19 cellular contexts compared by ENCODE assay signal in genomic region chr10:30974773-30975386, GRCh38. TPM values are rescaled to one million over a fixed set of nuclear protein-coding genes. Genes with fewer than 3 reads are reported as not detected.
A peak's percentile ranks its signal among the peaks of the same experiment; 100 is the strongest.
DNase-seq lines count a peak whose midpoint lies in the region; ATAC-seq and TF ChIP-seq lines count a peak whose summit lies in the region.
"Had no signal": no experiment of that assay in that cellular context is flagged by ENCODE, and none has a peak within 500 bp of the region (broad histone marks: within the 10 kb centered on the region; RNA-seq: fewer than 3 reads in every experiment).

No MANE protein-coding gene starts in this region.

- H4K8ac ChIP-seq in IMR-90 (ENCODE audit: low read depth in 2 of 2, low read length in 2 of 2) (no peak overlapping the region), neuronal stem cell (ENCODE audit: low read depth, low read length) (no peak overlapping the region)

- no peak for TF ChIP-seq CTCF in IMR-90 (conservative IDR thresholded peaks at IDR 0.05; ENCODE audit: low read depth, low read length)
- no peak for TF ChIP-seq CTCF in choroid plexus epithelial cell (conservative IDR thresholded peaks at IDR 0.05; ENCODE audit: low read depth, low read length)
- no peak for TF ChIP-seq CTCF in right atrium auricular region (IDR thresholded peaks at IDR 0.05)
- TF ChIP-seq CTCF in gastrocnemius medialis (IDR thresholded peaks at IDR 0.05 in 4 of 5, conservative IDR thresholded peaks at IDR 0.05 in 1 of 5) = no peak
- TF ChIP-seq CTCF in testis (IDR thresholded peaks at IDR 0.05) = no peak
- TF ChIP-seq CTCF in nephron progenitor cell (IDR thresholded peaks at IDR 0.05) = no peak

- no peak overlapping the region for H3K9ac ChIP-seq in IMR-90 (ENCODE audit: low read depth, low read length)
- H3K9ac ChIP-seq in neuronal stem cell (ENCODE audit: low read depth, low read length, poor library complexity) = no peak overlapping the region

- CTCF ChIA-PET in IMR-90 (lab: Yijun Ruan, JAX) = no interaction called here

- H3K79me1 ChIP-seq in IMR-90 (ENCODE audit: low read depth in 1 of 2, low read length in 2 of 2) (peaks cover 0 to 9% of the 10 kb centered on the region in 2 experiments; a peak in 1 of 4 replicates), neuronal stem cell (ENCODE audit: low read depth, low read length) (no peaks in the 10 kb centered on the region)

- H3K4me2 ChIP-seq in IMR-90 (ENCODE audit: low read depth, low read length) (no peak overlapping the region), neuronal stem cell (ENCODE audit: insufficient read depth, low read length, poor library complexity, severe bottlenecking) (no peak overlapping the region)

- dilution Hi-C loops in IMR-90 (cut with HindIII; ENCODE audit: low sequenced_read_pairs, unreplicated experiment) = no loop called here

- no peak overlapping the region for H3K56ac ChIP-seq in IMR-90 (ENCODE audit: extremely low read depth, insufficient read depth, low read length)

- H3K18ac ChIP-seq in IMR-90 (ENCODE audit: low read depth, low read length) = peak overlapping the region; percentile 63; the same call in 1 of the 2 replicates
- no peak overlapping the region for H3K18ac ChIP-seq in neuronal stem cell (ENCODE audit: low read length)

- POLR2A ChIA-PET in IMR-90 (lab: Charles Lee; ENCODE audit: unreplicated experiment) = no interaction called here

- H2BK120ac ChIP-seq in IMR-90 (ENCODE audit: low read depth, low read length) (no peak overlapping the region), neuronal stem cell (ENCODE audit: low read depth, low read length) (no peak overlapping the region)

- H2BK15ac ChIP-seq in IMR-90 (ENCODE audit: low read depth, low read length) (no peak overlapping the region), neuronal stem cell (ENCODE audit: low read length) (no peak overlapping the region)

- H2AK9ac ChIP-seq in IMR-90 (replicated peaks; ENCODE audit: low read depth, low read length, poor library complexity) = no peak overlapping the region

- H3K14ac ChIP-seq in IMR-90 (replicated peaks; ENCODE audit: low read depth, low read length) (0 out of 2 replicates have a peak overlapping the region, but pooled peaks have one; percentile 12), neuronal stem cell (ENCODE audit: low read length) (no peak overlapping the region)

- H3K9me1 ChIP-seq in IMR-90 (ENCODE audit: insufficient read depth, low read length) = 0 out of 2 replicates have a peak, but pooled peaks cover 5% of the 10 kb centered on the region

- H3K27me3 ChIP-seq in IMR-90 (ENCODE audit: control insufficient read depth, insufficient read depth, low read length) (no peaks in the 10 kb centered on the region), right atrium auricular region (no peaks in the 10 kb centered on the region), gastrocnemius medialis (no peaks in the 10 kb centered on the region), testis (no peaks in the 10 kb centered on the region), neuronal stem cell (ENCODE audit: control insufficient read depth in 3 of 3, insufficient read depth in 3 of 3, low read depth in 1 of 3, low read length in 3 of 3) (no peaks in the 10 kb centered on the region)
- H3K27me3 ChIP-seq: body of pancreas, left lung, pancreas had no signal

- H4K20me1 ChIP-seq in IMR-90 (ENCODE audit: insufficient read depth, low read length) = no peaks in the 10 kb centered on the region

- H3K4me3 ChIP-seq in IMR-90 (ENCODE audit: insufficient read depth, low read depth, low read length) (no peak overlapping the region), choroid plexus epithelial cell (ENCODE audit: low read depth, low read length) (no peak overlapping the region), right atrium auricular region (peak overlapping the region in 1 of 2 donors; percentile 17), gastrocnemius medialis (peak overlapping the region in 2 of 4 donors; percentile 40 to 50), testis (no peak overlapping the region), neuronal stem cell (ENCODE audit: low read length in 2 of 2) (no peak overlapping the region)
- H3K4me3 ChIP-seq: body of pancreas, left lung, pancreas had no signal

- H3K4me3 Mint-ChIP-seq in nephron progenitor cell = no peak overlapping the region
- H3K4me3 Mint-ChIP-seq: activated naive CD4-positive, alpha-beta T cell treated with anti-CD3 and anti-CD28 coated beads, Interleukin-2, amount 50 U/mL, for 24 hours; activated T-cell treated with anti-CD3 and anti-CD28 coated beads, Interleukin-2, amount 50 U/mL, for 4 hours; CD8-positive, alpha-beta memory T cell had no signal

- H3K4me1 ChIP-seq in IMR-90 (ENCODE audit: control insufficient read depth, insufficient read depth, low read length) = no peaks in the 10 kb centered on the region; the same call in 1 of the 2 replicates
- H3K4me1 ChIP-seq in right atrium auricular region = peaks cover 0 to 38% of the 10 kb centered on the region in 2 donors
- H3K4me1 ChIP-seq in gastrocnemius medialis = peaks cover 36 to 42% of the 10 kb centered on the region in 2 donors
- peaks cover 4% of the 10 kb centered on the region for H3K4me1 ChIP-seq in testis
- peaks cover 0 to 3% of the 10 kb centered on the region in 2 donors for H3K4me1 ChIP-seq in neuronal stem cell (ENCODE audit: control insufficient read depth in 2 of 2, insufficient read depth in 1 of 2, low read depth in 1 of 2, low read length in 2 of 2)
- H3K4me1 ChIP-seq: body of pancreas, pancreas had no signal

- BruUV-seq in IMR-90 (replicated peaks; lab: Mats Ljungman, UMichigan) = no TSS peak

- peaks cover 20% of the 10 kb centered on the region for H3K4me1 Mint-ChIP-seq in nephron progenitor cell
- H3K4me1 Mint-ChIP-seq: CD8-positive, alpha-beta memory T cell; IgD-negative memory B cell had no signal

- H3K9me3 Mint-ChIP-seq in nephron progenitor cell = peaks cover 9% of the 10 kb centered on the region
- H3K9me3 Mint-ChIP-seq: activated naive CD4-positive, alpha-beta T cell treated with anti-CD3 and anti-CD28 coated beads, Interleukin-2, amount 50 U/mL, for 24 hours; activated T-cell treated with anti-CD3 and anti-CD28 coated beads, Interleukin-2, amount 50 U/mL, for 4 hours had no signal

- intact Hi-C loops in IMR-90 (cut with micrococcal nuclease) (no loop called here), gastrocnemius medialis (cut with DNase I; ENCODE audit: low total_unique reads) (loop anchor here (5.0 kb wide), 4 partner anchors 32 to 1082 kb away; partner anchors contain the start of gene KIF5B), testis (cut with DNase I; ENCODE audit: low total_unique reads) (no loop called here), head of caudate nucleus (cut with DNase I) (no loop called here)

- TF ChIP-seq POLR2A in IMR-90 (IDR thresholded peaks at IDR 0.05; ENCODE audit: low read depth, low read length) (no peak), gastrocnemius medialis (IDR thresholded peaks at IDR 0.05) (no peak), testis (IDR thresholded peaks at IDR 0.05) (no peak)

- H4K5ac ChIP-seq in IMR-90 (ENCODE audit: low read depth, low read length) = no peak overlapping the region

- no peak overlapping the region for H2AK5ac ChIP-seq in IMR-90 (ENCODE audit: low read depth, low read length)
- H2AK5ac ChIP-seq in neuronal stem cell (ENCODE audit: low read depth, low read length) = no peak overlapping the region

- H3K4ac ChIP-seq in IMR-90 (ENCODE audit: low read depth, low read length) (no peak overlapping the region), neuronal stem cell (ENCODE audit: low read length) (no peak overlapping the region)

- WGBS in IMR-90 (ENCODE audit: extremely low coverage in 2 of 2, insufficient read length in 1 of 2), 2 experiments = 100% methylated on average over 1 of the region's 1 CpG; no CpG with 5 or more reads in 1 of the 2 experiments
- 92 to 95% methylated on average over 1 of the region's 1 CpG for WGBS in testis, 2 donors
- no CpG with 5 or more reads among the region's 1 CpG for WGBS in neuronal stem cell (ENCODE audit: extremely low coverage in 2 of 2, insufficient read length in 2 of 2, insufficient replicate concordance in 1 of 2), 2 donors

- H2AFZ ChIP-seq in IMR-90 (replicated peaks; ENCODE audit: low read length, poor library complexity) (no peak overlapping the region), neuronal stem cell (ENCODE audit: low read length) (no peak overlapping the region)

- DNase-seq in IMR-90 (no peak), choroid plexus epithelial cell (ENCODE audit: low read depth) (peak; percentile 52), right atrium auricular region (ENCODE audit: low spot score) (no peak), gastrocnemius medialis (no peak), testis (no peak), head of caudate nucleus (no peak), nephron progenitor cell (no peak), neuronal stem cell (ENCODE audit: low spot score) (no peak)
- DNase-seq: activated CD4-positive, CD25-positive, alpha-beta regulatory T cell; activated T-cell treated with anti-CD3 and anti-CD28 coated beads, Interleukin-2, amount 50 U/mL, for 4 hours; body of pancreas; CD8-positive, alpha-beta memory T cell; HCEC 1CT; left lung; NCI-H2081; pancreas had no signal

- H3K36me3 Mint-ChIP-seq in nephron progenitor cell (ENCODE audit: low read depth) = peaks cover 5% of the 10 kb centered on the region

- H4K91ac ChIP-seq in IMR-90 (ENCODE audit: insufficient read depth, low read depth, low read length) (no peak overlapping the region), neuronal stem cell (ENCODE audit: low read depth, low read length, poor library complexity) (no peak overlapping the region)

- H3K36me3 ChIP-seq in IMR-90 (ENCODE audit: control insufficient read depth, insufficient read depth, low read length) (no peaks in the 10 kb centered on the region), right atrium auricular region (no peaks in the 10 kb centered on the region), gastrocnemius medialis (no peaks in the 10 kb centered on the region), testis (ENCODE audit: low read depth, missing control alignments) (no peaks in the 10 kb centered on the region), neuronal stem cell (replicated peaks in 1 of 2; ENCODE audit: control insufficient read depth in 2 of 2, insufficient read depth in 2 of 2, low read length in 2 of 2) (no peaks in the 10 kb centered on the region)
- H3K36me3 ChIP-seq: pancreas had no signal

- H3K23ac ChIP-seq in IMR-90 (ENCODE audit: low read depth, low read length) (peak overlapping the region; percentile 23; the same call in 1 of the 2 replicates), neuronal stem cell (ENCODE audit: low read depth, low read length, poor library complexity) (no peak overlapping the region)

- no peak overlapping the region for H2BK20ac ChIP-seq in IMR-90 (ENCODE audit: low read depth, low read length)

- TF ChIP-seq RAD21 in IMR-90 (IDR thresholded peaks at IDR 0.05; ENCODE audit: low read length) = no peak

- in situ Hi-C loops in IMR-90 (cut with MboI; ENCODE audit: low sequenced_read_pairs) = no loop called here
- in situ Hi-C loops in gastrocnemius medialis (cut with MboI; ENCODE audit: low sequenced_read_pairs in 4 of 4) = no loop called here

- no peak overlapping the region for H2BK5ac ChIP-seq in IMR-90 (ENCODE audit: low read depth, low read length, poor library complexity, severe bottlenecking)
- H2BK5ac ChIP-seq in neuronal stem cell (ENCODE audit: low read length) = no peak overlapping the region

- H2BK12ac ChIP-seq in neuronal stem cell (ENCODE audit: low read length) = no peak overlapping the region

- H3K27me3 Mint-ChIP-seq in nephron progenitor cell (ENCODE audit: low read depth, poor library complexity) = peaks cover 2% of the 10 kb centered on the region
- H3K27me3 Mint-ChIP-seq: activated naive CD4-positive, alpha-beta T cell treated with anti-CD3 and anti-CD28 coated beads, Interleukin-2, amount 50 U/mL, for 24 hours; IgD-negative memory B cell had no signal

- no peak overlapping the region for H3K27ac ChIP-seq in IMR-90 (ENCODE audit: insufficient read depth, low read length)
- H3K27ac ChIP-seq in right atrium auricular region = peak overlapping the region; percentile 78 to 87
- H3K27ac ChIP-seq in gastrocnemius medialis = peak overlapping the region; percentile 84 to 93 (median 89)
- H3K27ac ChIP-seq in testis = peak overlapping the region in 1 of 2 donors; percentile 60
- H3K27ac ChIP-seq in neuronal stem cell (replicated peaks; ENCODE audit: low read length) = no peak overlapping the region
- H3K27ac ChIP-seq: body of pancreas, pancreas had no signal

- no peak overlapping the region for H3K27ac Mint-ChIP-seq in nephron progenitor cell
- H3K27ac Mint-ChIP-seq: activated naive CD4-positive, alpha-beta T cell treated with anti-CD3 and anti-CD28 coated beads, Interleukin-2, amount 50 U/mL, for 24 hours; CD8-positive, alpha-beta memory T cell; IgD-negative memory B cell had no signal

- ATAC-seq in IMR-90 (ENCODE audit: low read depth) (no peak), gastrocnemius medialis (peak; percentile 60 to 69)
- ATAC-seq: activated T-cell treated with anti-CD3 and anti-CD28 coated beads, Interleukin-2, amount 50 U/mL, for 4 hours; body of pancreas; left lung; pancreas; SK-N-SH treated with all-trans-retinoic acid at 6 μM for 48 hours had no signal

- H3K9me3 ChIP-seq in IMR-90 (ENCODE audit: control insufficient read depth, insufficient read depth, low read length) (no peaks in the 10 kb centered on the region), right atrium auricular region (peaks cover 0 to 6% of the 10 kb centered on the region in 2 donors), gastrocnemius medialis (no peaks in the 10 kb centered on the region), testis (no peaks in the 10 kb centered on the region), neuronal stem cell (replicated peaks in 1 of 2; ENCODE audit: control insufficient read depth in 2 of 2, insufficient read depth in 1 of 2, low read depth in 1 of 2, low read length in 2 of 2) (peaks cover 1 to 9% of the 10 kb centered on the region in 2 donors)
- H3K9me3 ChIP-seq: body of pancreas, pancreas had no signal

RNA-seq across cellular contexts. Expression of gene ZNF438, which starts 56.8 kb away (rescaled TPM):
- total RNA-seq in IMR-90 (2012; rRNA removed) (2.8 and 2.9 TPM in 2 replicates), right atrium auricular region (10 to 100 TPM; 13.4 to 14.5 TPM), gastrocnemius medialis (10 to 100 TPM; 14.4 to 37.0 (median 26.5) TPM), testis (10 to 100 TPM; 15.3 to 17.8 TPM)
- polyA plus RNA-seq in IMR-90 (2012; rRNA removed) (1.8 TPM in 2 replicates), testis (ENCODE audit: insufficient read depth, low read depth, low replicate concordance) (16.2 TPM)
- 0.75 and 0.88 TPM in 2 replicates for polyA plus RNA-seq in IMR-90 (2012; cell fraction: cytosol; rRNA removed)
- 1.1 and 4.6 TPM in 2 replicates for polyA plus RNA-seq in IMR-90 (2012; cell fraction: nucleus; rRNA removed; ENCODE audit: low replicate concordance)
- 5.4 TPM for polyA plus RNA-seq in neuronal stem cell (2013, experiment 1 of 2)
- 5.6 TPM for polyA plus RNA-seq in neuronal stem cell (2013, experiment 2 of 2)

Comparison
In these comparisons a context has a peak if more than half of its experiments do, and no peak if none do; other contexts are left out.
1. H3K27ac ChIP-seq: peak in right atrium auricular region (2 of 2) and gastrocnemius medialis (4 of 4); none in IMR-90 (single experiment) and neuronal stem cell (single experiment).